In the genomic region with DNA sequence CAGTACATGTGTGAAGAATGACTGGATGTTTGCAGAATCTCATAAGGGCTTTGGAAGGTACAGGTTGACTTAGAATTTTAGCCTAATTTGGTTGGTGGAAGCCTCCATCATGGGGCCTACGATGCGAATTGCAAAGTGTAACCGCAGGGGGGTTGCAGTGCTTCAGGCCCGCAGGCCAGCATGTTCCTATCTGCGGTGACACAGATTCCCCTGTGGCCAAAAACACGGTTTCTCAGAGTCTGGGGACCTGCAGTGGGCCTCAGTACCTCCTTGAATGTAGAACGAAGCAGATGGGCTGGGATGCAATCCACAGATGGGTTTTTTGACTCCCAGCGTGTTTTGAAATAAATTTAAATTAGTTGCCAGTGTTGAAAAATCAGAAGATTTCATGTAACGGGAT, we compare ENCODE assay signal across 20 cellular contexts. TPM values are rescaled to one million over a fixed set of nuclear protein-coding genes. Genes with fewer than 3 reads are reported as not detected.
"Had no signal": no experiment of that assay in that cellular context is flagged by ENCODE, and none has a peak within 500 bp of the region (broad histone marks: within the 10 kb centered on the region; RNA-seq: fewer than 3 reads in every experiment).

No MANE protein-coding gene starts in this region.

- H3K36me3 Mint-ChIP-seq: natural killer cell had no signal

- H3K4me3 Mint-ChIP-seq: activated naive CD4-positive, alpha-beta T cell treated with anti-CD3 and anti-CD28 coated beads, Interleukin-2, amount 50 U/mL, for 24 hours; activated T-cell treated with anti-CD3 and anti-CD28 coated beads, Interleukin-2, amount 50 U/mL, for 72 hours; natural killer cell; stimulated activated effector memory CD8-positive, alpha-beta T cell treated with anti-CD3 and anti-CD28 coated beads, Interleukin-12 subunit alpha, Interleukin-12 subunit beta, amount 100 ng/mL, for 72 hours had no signal

- H3K27ac ChIP-seq: pancreas, right lobe of liver, thoracic aorta, WERI-Rb-1 had no signal

- H3K4me1 ChIP-seq: pancreas had no signal

- H3K27ac Mint-ChIP-seq: activated naive CD4-positive, alpha-beta T cell treated with anti-CD3 and anti-CD28 coated beads, Interleukin-2, amount 50 U/mL, for 24 hours; activated T-cell treated with anti-CD3 and anti-CD28 coated beads, Interleukin-2, amount 50 U/mL, for 72 hours; stimulated activated effector memory CD8-positive, alpha-beta T cell treated with anti-CD3 and anti-CD28 coated beads, Interleukin-12 subunit alpha, Interleukin-12 subunit beta, amount 100 ng/mL, for 72 hours had no signal

- H3K27me3 ChIP-seq: heart right ventricle, pancreas, right lobe of liver, upper lobe of right lung had no signal

- ATAC-seq: activated T-cell treated with anti-CD3 and anti-CD28 coated beads, Interleukin-2, amount 50 U/mL, for 72 hours; stimulated activated effector memory CD8-positive, alpha-beta T cell treated with anti-CD3 and anti-CD28 coated beads, Interleukin-12 subunit alpha, Interleukin-12 subunit beta, amount 100 ng/mL, for 72 hours had no signal

- DNase-seq: activated CD4-positive, alpha-beta T cell treated with anti-CD3 and anti-CD28 coated beads, Interleukin-2, amount 50 U/mL, for 4 hours; activated gamma-delta T cell; activated T-cell treated with anti-CD3 and anti-CD28 coated beads, Interleukin-2, amount 50 U/mL, for 72 hours; natural killer cell; small intestine; stimulated activated CD4-positive, alpha-beta T cell treated with anti-CD3 and anti-CD28 coated beads, Interleukin-4, amount 100 ng/mL, for 24 hours; WERI-Rb-1 had no signal

- H3K9me3 ChIP-seq: heart right ventricle, pancreas, right lobe of liver, thoracic aorta, upper lobe of right lung had no signal

- H3K27me3 Mint-ChIP-seq: activated naive CD4-positive, alpha-beta T cell treated with anti-CD3 and anti-CD28 coated beads, Interleukin-2, amount 50 U/mL, for 24 hours had no signal

- H3K4me3 ChIP-seq: heart right ventricle, pancreas, right lobe of liver, thoracic aorta, upper lobe of right lung had no signal

- H3K9me3 Mint-ChIP-seq: activated naive CD4-positive, alpha-beta T cell treated with anti-CD3 and anti-CD28 coated beads, Interleukin-2, amount 50 U/mL, for 24 hours; activated T-cell treated with anti-CD3 and anti-CD28 coated beads, Interleukin-2, amount 50 U/mL, for 72 hours; natural killer cell; stimulated activated effector memory CD8-positive, alpha-beta T cell treated with anti-CD3 and anti-CD28 coated beads, Interleukin-12 subunit alpha, Interleukin-12 subunit beta, amount 100 ng/mL, for 72 hours had no signal

- H3K36me3 ChIP-seq: pancreas, WERI-Rb-1 had no signal

RNA-seq across cellular contexts. Expression of gene CIBAR2, which starts 50.0 kb away (rescaled TPM):
- total RNA-seq: activated CD8-positive, alpha-beta memory T cell treated with anti-CD3 and anti-CD28 coated beads for 36 hours; activated T-cell treated with anti-CD3 and anti-CD28 coated beads, Interleukin-2, amount 50 U/mL, for 72 hours; heart right ventricle; left cardiac atrium; lower leg skin; mesenteric fat pad; natural killer cell; pancreas; pulmonary artery endothelial cell; right lobe of liver; T-helper 2 cell treated with Interferon-gamma antibody and Interleukin-4, amounts not matched to agents 100 ng/mL and 5 ng/mL, for 36 hours; thoracic aorta; upper lobe of right lung had no signal
